1 cellular context compared by ENCODE assay signal in the genomic region with DNA sequence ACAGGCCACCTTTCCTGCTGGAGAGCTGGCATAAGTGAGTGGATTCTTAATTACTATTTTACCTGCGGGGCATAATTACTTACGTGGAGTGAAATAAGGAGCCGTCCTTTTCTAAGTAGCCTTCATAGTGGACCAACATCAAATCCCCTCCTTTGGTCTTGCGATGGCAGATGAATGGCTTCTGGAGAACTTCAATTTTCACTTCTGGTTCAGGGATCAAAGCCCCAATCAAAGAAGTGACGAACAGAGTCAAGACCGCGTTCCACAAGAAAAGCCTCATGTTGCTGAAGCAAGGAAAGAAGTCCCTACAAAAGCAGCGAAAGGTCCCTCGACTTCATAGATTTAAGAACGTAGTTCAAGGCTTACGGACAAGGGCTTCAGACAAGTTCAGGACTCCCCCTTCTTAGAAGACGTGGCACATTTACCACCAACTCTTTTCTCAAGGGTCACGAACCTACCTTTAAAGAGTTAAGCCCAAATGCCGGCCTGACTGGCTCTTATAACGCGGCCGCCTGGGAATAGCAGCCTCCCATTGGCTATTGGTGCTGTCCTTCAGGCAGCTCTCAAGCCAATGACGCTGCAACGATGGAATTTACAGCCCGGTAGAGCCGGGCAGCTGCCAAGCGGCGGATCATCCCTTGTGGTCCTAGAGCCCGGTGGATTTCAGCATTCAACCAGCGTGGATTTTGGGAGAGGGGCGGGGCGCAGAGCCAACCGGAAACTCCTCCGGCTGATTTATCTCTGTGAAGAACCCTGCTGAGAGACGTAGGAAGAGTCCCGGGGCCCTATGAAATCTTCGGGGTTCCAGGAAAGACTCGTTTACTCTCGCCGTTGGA.
TF ChIP-seq lines count a peak whose summit lies in the region.

A gene with protein sequence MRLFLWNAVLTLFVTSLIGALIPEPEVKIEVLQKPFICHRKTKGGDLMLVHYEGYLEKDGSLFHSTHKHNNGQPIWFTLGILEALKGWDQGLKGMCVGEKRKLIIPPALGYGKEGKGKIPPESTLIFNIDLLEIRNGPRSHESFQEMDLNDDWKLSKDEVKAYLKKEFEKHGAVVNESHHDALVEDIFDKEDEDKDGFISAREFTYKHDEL (minus strand): TSS at position 474 of the 836 bp plus-strand sequence. CDS start 194 bp downstream, at position 280.

TF ChIP-seq in GM12878, 131 proteins besides CTCF, POLR2A, EP300 and RAD21 (continued from another document and continues in another):
- TF ChIP-seq, protein P1, sequence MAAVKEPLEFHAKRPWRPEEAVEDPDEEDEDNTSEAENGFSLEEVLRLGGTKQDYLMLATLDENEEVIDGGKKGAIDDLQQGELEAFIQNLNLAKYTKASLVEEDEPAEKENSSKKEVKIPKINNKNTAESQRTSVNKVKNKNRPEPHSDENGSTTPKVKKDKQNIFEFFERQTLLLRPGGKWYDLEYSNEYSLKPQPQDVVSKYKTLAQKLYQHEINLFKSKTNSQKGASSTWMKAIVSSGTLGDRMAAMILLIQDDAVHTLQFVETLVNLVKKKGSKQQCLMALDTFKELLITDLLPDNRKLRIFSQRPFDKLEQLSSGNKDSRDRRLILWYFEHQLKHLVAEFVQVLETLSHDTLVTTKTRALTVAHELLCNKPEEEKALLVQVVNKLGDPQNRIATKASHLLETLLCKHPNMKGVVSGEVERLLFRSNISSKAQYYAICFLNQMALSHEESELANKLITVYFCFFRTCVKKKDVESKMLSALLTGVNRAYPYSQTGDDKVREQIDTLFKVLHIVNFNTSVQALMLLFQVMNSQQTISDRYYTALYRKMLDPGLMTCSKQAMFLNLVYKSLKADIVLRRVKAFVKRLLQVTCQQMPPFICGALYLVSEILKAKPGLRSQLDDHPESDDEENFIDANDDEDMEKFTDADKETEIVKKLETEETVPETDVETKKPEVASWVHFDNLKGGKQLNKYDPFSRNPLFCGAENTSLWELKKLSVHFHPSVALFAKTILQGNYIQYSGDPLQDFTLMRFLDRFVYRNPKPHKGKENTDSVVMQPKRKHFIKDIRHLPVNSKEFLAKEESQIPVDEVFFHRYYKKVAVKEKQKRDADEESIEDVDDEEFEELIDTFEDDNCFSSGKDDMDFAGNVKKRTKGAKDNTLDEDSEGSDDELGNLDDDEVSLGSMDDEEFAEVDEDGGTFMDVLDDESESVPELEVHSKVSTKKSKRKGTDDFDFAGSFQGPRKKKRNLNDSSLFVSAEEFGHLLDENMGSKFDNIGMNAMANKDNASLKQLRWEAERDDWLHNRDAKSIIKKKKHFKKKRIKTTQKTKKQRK (IDR thresholded peaks at IDR 0.05; ENCODE audit: low read depth, low read length), result peak; percentile 31; the same call in 1 of the 2 replicates
- peak; percentile 57; the same call in 1 of the 2 replicates for TF ChIP-seq TCF12 (IDR thresholded peaks at IDR 0.05; ENCODE audit: low read depth, low read length)
- TF ChIP-seq CBFB (IDR thresholded peaks at IDR 0.05; ENCODE audit: low read depth), result no peak
- TF ChIP-seq, protein P2, sequence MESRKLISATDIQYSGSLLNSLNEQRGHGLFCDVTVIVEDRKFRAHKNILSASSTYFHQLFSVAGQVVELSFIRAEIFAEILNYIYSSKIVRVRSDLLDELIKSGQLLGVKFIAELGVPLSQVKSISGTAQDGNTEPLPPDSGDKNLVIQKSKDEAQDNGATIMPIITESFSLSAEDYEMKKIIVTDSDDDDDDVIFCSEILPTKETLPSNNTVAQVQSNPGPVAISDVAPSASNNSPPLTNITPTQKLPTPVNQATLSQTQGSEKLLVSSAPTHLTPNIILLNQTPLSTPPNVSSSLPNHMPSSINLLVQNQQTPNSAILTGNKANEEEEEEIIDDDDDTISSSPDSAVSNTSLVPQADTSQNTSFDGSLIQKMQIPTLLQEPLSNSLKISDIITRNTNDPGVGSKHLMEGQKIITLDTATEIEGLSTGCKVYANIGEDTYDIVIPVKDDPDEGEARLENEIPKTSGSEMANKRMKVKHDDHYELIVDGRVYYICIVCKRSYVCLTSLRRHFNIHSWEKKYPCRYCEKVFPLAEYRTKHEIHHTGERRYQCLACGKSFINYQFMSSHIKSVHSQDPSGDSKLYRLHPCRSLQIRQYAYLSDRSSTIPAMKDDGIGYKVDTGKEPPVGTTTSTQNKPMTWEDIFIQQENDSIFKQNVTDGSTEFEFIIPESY (IDR thresholded peaks at IDR 0.05), result no peak
- TF ChIP-seq NRF1 (conservative IDR thresholded peaks at IDR 0.05; ENCODE audit: low read depth, low read length), result no peak
- no peak for TF ChIP-seq SUPT20H (IDR thresholded peaks at IDR 0.05; ENCODE audit: borderline replicate concordance, control insufficient read depth, low read depth, low read length)
- TF ChIP-seq JUND (IDR thresholded peaks at IDR 0.05; ENCODE audit: low read depth, low read length), result no peak
- peak; percentile 72 for TF ChIP-seq CREB1 (IDR thresholded peaks at IDR 0.05; ENCODE audit: low read depth)
- peak; percentile 69 for TF ChIP-seq NR2C1 (IDR thresholded peaks at IDR 0.05)
- peak; percentile 7 for TF ChIP-seq RELA (IDR thresholded peaks at IDR 0.05; ENCODE audit: borderline replicate concordance, partially characterized antibody)
- TF ChIP-seq LARP7 (IDR thresholded peaks at IDR 0.05), result 0 out of 2 replicates have a peak, but pooled peaks have one; percentile 36
- TF ChIP-seq ETV6 (conservative IDR thresholded peaks at IDR 0.05 in 1 of 2, IDR thresholded peaks at IDR 0.05 in 1 of 2; ENCODE audit: borderline replicate concordance in 1 of 2, low read depth in 1 of 2), result 0 out of 4 replicates have a peak, but pooled peaks of 1 of the 2 experiments have one; percentile 11
- no peak for TF ChIP-seq BRCA1 (IDR thresholded peaks at IDR 0.05; ENCODE audit: low read depth, low read length)
- no peak for TF ChIP-seq YBX1 (IDR thresholded peaks at IDR 0.05)
- no peak for TF ChIP-seq TBL1XR1 (IDR thresholded peaks at IDR 0.05; ENCODE audit: low read depth, low read length)
- no peak for TF ChIP-seq TCF3 (IDR thresholded peaks at IDR 0.05; ENCODE audit: borderline replicate concordance, insufficient read depth, low read depth, low read length)
- TF ChIP-seq RBBP5 (conservative IDR thresholded peaks at IDR 0.05), result no peak
- TF ChIP-seq HDGF (IDR thresholded peaks at IDR 0.05), result no peak
- TF ChIP-seq BCL11A (IDR thresholded peaks at IDR 0.05; ENCODE audit: low read depth, low read length), result no peak
- peak; percentile 60 for TF ChIP-seq SMAD1 (IDR thresholded peaks at IDR 0.05; ENCODE audit: low read depth, partially characterized antibody)
- no peak; the same call in 1 of the 2 replicates for TF ChIP-seq HCFC1 (IDR thresholded peaks at IDR 0.05; ENCODE audit: low read length)
- no peak for TF ChIP-seq NR2C2 (IDR thresholded peaks at IDR 0.05; ENCODE audit: borderline replicate concordance, control insufficient read depth, insufficient read length, low read depth)
- TF ChIP-seq, protein P3, sequence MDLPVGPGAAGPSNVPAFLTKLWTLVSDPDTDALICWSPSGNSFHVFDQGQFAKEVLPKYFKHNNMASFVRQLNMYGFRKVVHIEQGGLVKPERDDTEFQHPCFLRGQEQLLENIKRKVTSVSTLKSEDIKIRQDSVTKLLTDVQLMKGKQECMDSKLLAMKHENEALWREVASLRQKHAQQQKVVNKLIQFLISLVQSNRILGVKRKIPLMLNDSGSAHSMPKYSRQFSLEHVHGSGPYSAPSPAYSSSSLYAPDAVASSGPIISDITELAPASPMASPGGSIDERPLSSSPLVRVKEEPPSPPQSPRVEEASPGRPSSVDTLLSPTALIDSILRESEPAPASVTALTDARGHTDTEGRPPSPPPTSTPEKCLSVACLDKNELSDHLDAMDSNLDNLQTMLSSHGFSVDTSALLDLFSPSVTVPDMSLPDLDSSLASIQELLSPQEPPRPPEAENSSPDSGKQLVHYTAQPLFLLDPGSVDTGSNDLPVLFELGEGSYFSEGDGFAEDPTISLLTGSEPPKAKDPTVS (IDR thresholded peaks at IDR 0.05; ENCODE audit: low read depth, low read length), result no peak
- no peak for TF ChIP-seq PML (IDR thresholded peaks at IDR 0.05; ENCODE audit: low read length)
- peak; percentile 99 for TF ChIP-seq SP1 (IDR thresholded peaks at IDR 0.05; ENCODE audit: low read depth, low read length)
- no peak for TF ChIP-seq HDAC6 (IDR thresholded peaks at IDR 0.05; ENCODE audit: unreplicated experiment)
- TF ChIP-seq ZNF384 (IDR thresholded peaks at IDR 0.05; ENCODE audit: borderline replicate concordance, low read depth, low read length), result no peak
- peak in 1 of 2 experiments; percentile 66; a peak in 2 of 3 replicates for TF ChIP-seq EGR1 (IDR thresholded peaks at IDR 0.05; ENCODE audit: borderline replicate concordance in 1 of 2, low read depth in 2 of 2, low read length in 2 of 2)
- TF ChIP-seq, protein P4, sequence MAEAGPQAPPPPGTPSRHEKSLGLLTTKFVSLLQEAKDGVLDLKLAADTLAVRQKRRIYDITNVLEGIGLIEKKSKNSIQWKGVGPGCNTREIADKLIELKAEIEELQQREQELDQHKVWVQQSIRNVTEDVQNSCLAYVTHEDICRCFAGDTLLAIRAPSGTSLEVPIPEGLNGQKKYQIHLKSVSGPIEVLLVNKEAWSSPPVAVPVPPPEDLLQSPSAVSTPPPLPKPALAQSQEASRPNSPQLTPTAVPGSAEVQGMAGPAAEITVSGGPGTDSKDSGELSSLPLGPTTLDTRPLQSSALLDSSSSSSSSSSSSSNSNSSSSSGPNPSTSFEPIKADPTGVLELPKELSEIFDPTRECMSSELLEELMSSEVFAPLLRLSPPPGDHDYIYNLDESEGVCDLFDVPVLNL (IDR thresholded peaks at IDR 0.05; ENCODE audit: low read depth, low read length), result 0 out of 2 replicates have a peak, but pooled peaks have one; percentile 10
- no peak for TF ChIP-seq SPI1 (IDR thresholded peaks at IDR 0.05; ENCODE audit: borderline replicate concordance, insufficient read depth, low read depth, low read length)
- TF ChIP-seq, protein P5, sequence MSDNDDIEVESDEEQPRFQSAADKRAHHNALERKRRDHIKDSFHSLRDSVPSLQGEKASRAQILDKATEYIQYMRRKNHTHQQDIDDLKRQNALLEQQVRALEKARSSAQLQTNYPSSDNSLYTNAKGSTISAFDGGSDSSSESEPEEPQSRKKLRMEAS (IDR thresholded peaks at IDR 0.05; ENCODE audit: low read depth, low read length), result peak; percentile 77; the same call in 1 of the 2 replicates
- TF ChIP-seq, protein P6, sequence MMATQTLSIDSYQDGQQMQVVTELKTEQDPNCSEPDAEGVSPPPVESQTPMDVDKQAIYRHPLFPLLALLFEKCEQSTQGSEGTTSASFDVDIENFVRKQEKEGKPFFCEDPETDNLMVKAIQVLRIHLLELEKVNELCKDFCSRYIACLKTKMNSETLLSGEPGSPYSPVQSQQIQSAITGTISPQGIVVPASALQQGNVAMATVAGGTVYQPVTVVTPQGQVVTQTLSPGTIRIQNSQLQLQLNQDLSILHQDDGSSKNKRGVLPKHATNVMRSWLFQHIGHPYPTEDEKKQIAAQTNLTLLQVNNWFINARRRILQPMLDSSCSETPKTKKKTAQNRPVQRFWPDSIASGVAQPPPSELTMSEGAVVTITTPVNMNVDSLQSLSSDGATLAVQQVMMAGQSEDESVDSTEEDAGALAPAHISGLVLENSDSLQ (IDR thresholded peaks at IDR 0.05), result peak; percentile 99
- peak; percentile 54 for TF ChIP-seq RUNX3 (IDR thresholded peaks at IDR 0.05; ENCODE audit: low read length)
- peak; percentile 49; the same call in 1 of the 2 replicates for TF ChIP-seq RFX5 (IDR thresholded peaks at IDR 0.05; ENCODE audit: low read depth, low read length)
- TF ChIP-seq CHD1 (IDR thresholded peaks at IDR 0.05; ENCODE audit: low read depth, low read length), result no peak; the same call in 1 of the 2 replicates
- 0 out of 2 replicates have a peak, but pooled peaks have one; percentile 27 for TF ChIP-seq WRNIP1 (IDR thresholded peaks at IDR 0.05; ENCODE audit: borderline replicate concordance, low read depth, low read length)
- peak; percentile 69 to 76 for TF ChIP-seq BHLHE40 (IDR thresholded peaks at IDR 0.05; ENCODE audit: borderline replicate concordance in 1 of 2, low read depth in 2 of 2, low read length in 1 of 2)
- TF ChIP-seq, protein P7, sequence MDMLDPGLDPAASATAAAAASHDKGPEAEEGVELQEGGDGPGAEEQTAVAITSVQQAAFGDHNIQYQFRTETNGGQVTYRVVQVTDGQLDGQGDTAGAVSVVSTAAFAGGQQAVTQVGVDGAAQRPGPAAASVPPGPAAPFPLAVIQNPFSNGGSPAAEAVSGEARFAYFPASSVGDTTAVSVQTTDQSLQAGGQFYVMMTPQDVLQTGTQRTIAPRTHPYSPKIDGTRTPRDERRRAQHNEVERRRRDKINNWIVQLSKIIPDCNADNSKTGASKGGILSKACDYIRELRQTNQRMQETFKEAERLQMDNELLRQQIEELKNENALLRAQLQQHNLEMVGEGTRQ (IDR thresholded peaks at IDR 0.05; ENCODE audit: borderline replicate concordance, low read depth, low read length), result no peak
- peak; percentile 66; the same call in 1 of the 2 replicates for TF ChIP-seq GATAD2B (conservative IDR thresholded peaks at IDR 0.05; ENCODE audit: low read depth)
- TF ChIP-seq HDAC2 (IDR thresholded peaks at IDR 0.05), result no peak
- TF ChIP-seq ZNF207 (IDR thresholded peaks at IDR 0.05; ENCODE audit: borderline replicate concordance), result no peak
- no peak for TF ChIP-seq PAX8 (IDR thresholded peaks at IDR 0.05)
- no peak for TF ChIP-seq ZZZ3 (IDR thresholded peaks at IDR 0.05; ENCODE audit: control insufficient read depth, insufficient read length, low read depth)
- peak; percentile 91 for TF ChIP-seq NR2F1 (conservative IDR thresholded peaks at IDR 0.05)
- TF ChIP-seq, protein P8, sequence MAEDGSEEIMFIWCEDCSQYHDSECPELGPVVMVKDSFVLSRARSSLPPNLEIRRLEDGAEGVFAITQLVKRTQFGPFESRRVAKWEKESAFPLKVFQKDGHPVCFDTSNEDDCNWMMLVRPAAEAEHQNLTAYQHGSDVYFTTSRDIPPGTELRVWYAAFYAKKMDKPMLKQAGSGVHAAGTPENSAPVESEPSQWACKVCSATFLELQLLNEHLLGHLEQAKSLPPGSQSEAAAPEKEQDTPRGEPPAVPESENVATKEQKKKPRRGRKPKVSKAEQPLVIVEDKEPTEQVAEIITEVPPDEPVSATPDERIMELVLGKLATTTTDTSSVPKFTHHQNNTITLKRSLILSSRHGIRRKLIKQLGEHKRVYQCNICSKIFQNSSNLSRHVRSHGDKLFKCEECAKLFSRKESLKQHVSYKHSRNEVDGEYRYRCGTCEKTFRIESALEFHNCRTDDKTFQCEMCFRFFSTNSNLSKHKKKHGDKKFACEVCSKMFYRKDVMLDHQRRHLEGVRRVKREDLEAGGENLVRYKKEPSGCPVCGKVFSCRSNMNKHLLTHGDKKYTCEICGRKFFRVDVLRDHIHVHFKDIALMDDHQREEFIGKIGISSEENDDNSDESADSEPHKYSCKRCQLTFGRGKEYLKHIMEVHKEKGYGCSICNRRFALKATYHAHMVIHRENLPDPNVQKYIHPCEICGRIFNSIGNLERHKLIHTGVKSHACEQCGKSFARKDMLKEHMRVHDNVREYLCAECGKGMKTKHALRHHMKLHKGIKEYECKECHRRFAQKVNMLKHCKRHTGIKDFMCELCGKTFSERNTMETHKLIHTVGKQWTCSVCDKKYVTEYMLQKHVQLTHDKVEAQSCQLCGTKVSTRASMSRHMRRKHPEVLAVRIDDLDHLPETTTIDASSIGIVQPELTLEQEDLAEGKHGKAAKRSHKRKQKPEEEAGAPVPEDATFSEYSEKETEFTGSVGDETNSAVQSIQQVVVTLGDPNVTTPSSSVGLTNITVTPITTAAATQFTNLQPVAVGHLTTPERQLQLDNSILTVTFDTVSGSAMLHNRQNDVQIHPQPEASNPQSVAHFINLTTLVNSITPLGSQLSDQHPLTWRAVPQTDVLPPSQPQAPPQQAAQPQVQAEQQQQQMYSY (CRISPR knock-in tag; IDR thresholded peaks at IDR 0.05), result no peak
- TF ChIP-seq SRF (IDR thresholded peaks at IDR 0.05; ENCODE audit: low read depth in 2 of 2, low read length in 2 of 2), result 0 out of 4 replicates have a peak, but pooled peaks of 1 of the 2 experiments have one; percentile 4
